Comparison of ENCODE assay signal across 23 cellular contexts in genomic region chr11:11995601-11996000, GRCh38. TPM values are rescaled to one million over a fixed set of nuclear protein-coding genes. Genes with fewer than 3 reads are reported as not detected.
A peak's percentile ranks its signal among the peaks of the same experiment; 100 is the strongest.
DNase-seq lines count a peak whose midpoint lies in the region; ATAC-seq and TF ChIP-seq lines count a peak whose summit lies in the region.
"Had no signal": no experiment of that assay in that cellular context is flagged by ENCODE, and none has a peak within 500 bp of the region (broad histone marks: within the 10 kb centered on the region; RNA-seq: fewer than 3 reads in every experiment).

No MANE protein-coding gene starts in this region.

- DNase-seq in activated CD8-positive, alpha-beta memory T cell treated with anti-CD3 and anti-CD28 coated beads, Interleukin-2, amount 10 ng/mL, durations not matched to agents 7 days and 5 days: peak; percentile 65
- DNase-seq in activated CD8-positive, alpha-beta memory T cell treated with anti-CD3 and anti-CD28 coated beads, Interleukin-2, amount 50 U/mL, for 48 hours: no peak
- DNase-seq in NCI-H2107 (lab: John Stamatoyannopoulos, UW) (peak; percentile 65), retina (peak; percentile 81), OCI-M2 (lab: John Stamatoyannopoulos, UW; ENCODE audit: unreplicated experiment) (no peak), psoas muscle (no peak), GM19238 (ENCODE audit: insufficient read length, low spot score) (no peak)
- peak in 1 of 2 donors; percentile 72 for DNase-seq in central memory CD8-positive, alpha-beta T cell (ENCODE audit: low spot score in 2 of 2)
- DNase-seq: activated B cell treated with CpG ODN at 0.5 μM for 24 hours; activated CD4-positive, alpha-beta memory T cell treated with anti-CD3 and anti-CD28 coated beads, Interleukin-2, amount 10 ng/mL, durations not matched to agents 7 days and 5 days; activated naive CD4-positive, alpha-beta T cell treated with anti-CD3 and anti-CD28 coated beads, Interleukin-2, amount 50 U/mL, for 16 hours; activated T-cell treated with anti-CD3 and anti-CD28 coated beads, Interleukin-2, amount 50 U/mL, for 4 hours; Calu3; effector CD8-positive, alpha-beta T cell; Karpas-422; kidney glomerular epithelial cell; NCI-H2029; NK-92 treated with Interleukin-12 subunit alpha and Interleukin-12 subunit beta, amount 100 ng/mL, for 24 hours; nucleus accumbens; Peyer's patch had no signal

- H3K36me3 Mint-ChIP-seq in activated CD8-positive, alpha-beta memory T cell treated with anti-CD3 and anti-CD28 coated beads, Interleukin-2, amount 10 ng/mL, durations not matched to agents 7 days and 5 days: no peaks in the 10 kb centered on the region
- peaks cover 11% of the 10 kb centered on the region for H3K36me3 Mint-ChIP-seq in central memory CD8-positive, alpha-beta T cell (ENCODE audit: insufficient read depth)

- H3K9me3 ChIP-seq in psoas muscle: no peaks in the 10 kb centered on the region
- H3K9me3 ChIP-seq: gastroesophageal sphincter, Peyer's patch, SJSA1 had no signal

- no peak overlapping the region for H3K4me3 ChIP-seq in psoas muscle
- H3K4me3 ChIP-seq: gastroesophageal sphincter, Peyer's patch, SJSA1 had no signal

- no peaks in the 10 kb centered on the region for H3K9me3 Mint-ChIP-seq in activated CD8-positive, alpha-beta memory T cell treated with anti-CD3 and anti-CD28 coated beads, Interleukin-2, amount 10 ng/mL, durations not matched to agents 7 days and 5 days (ENCODE audit: low read depth)
- no peaks in the 10 kb centered on the region for H3K9me3 Mint-ChIP-seq in central memory CD8-positive, alpha-beta T cell
- H3K9me3 Mint-ChIP-seq: activated B cell treated with CpG ODN at 0.5 μM for 24 hours; activated CD4-positive, alpha-beta memory T cell treated with anti-CD3 and anti-CD28 coated beads, Interleukin-2, amount 10 ng/mL, durations not matched to agents 7 days and 5 days; activated T-cell treated with anti-CD3 and anti-CD28 coated beads, Interleukin-2, amount 50 U/mL, for 4 hours; T-helper 2 cell treated with Interferon-gamma antibody and Interleukin-4, amounts not matched to agents 5 μg/mL and 100 μg/mL, for 36 hours had no signal

- no peaks in the 10 kb centered on the region for H3K36me3 ChIP-seq in psoas muscle (ENCODE audit: insufficient read depth in 1 of 2, low read depth in 1 of 2)
- H3K36me3 ChIP-seq: Peyer's patch had no signal

- intact Hi-C loops in psoas muscle (cut with DNase I): no loop called here

- 82 to 90% (median 84%) methylated on average over 6 of the region's 6 CpGs for WGBS in psoas muscle, 3 donors

- H3K4me3 Mint-ChIP-seq in activated CD8-positive, alpha-beta memory T cell treated with anti-CD3 and anti-CD28 coated beads, Interleukin-2, amount 10 ng/mL, durations not matched to agents 7 days and 5 days: no peak overlapping the region
- H3K4me3 Mint-ChIP-seq in central memory CD8-positive, alpha-beta T cell: peak overlapping the region; percentile 18
- H3K4me3 Mint-ChIP-seq: activated B cell treated with CpG ODN at 0.5 μM for 24 hours; activated CD4-positive, alpha-beta memory T cell treated with anti-CD3 and anti-CD28 coated beads, Interleukin-2, amount 10 ng/mL, durations not matched to agents 7 days and 5 days; activated T-cell treated with anti-CD3 and anti-CD28 coated beads, Interleukin-2, amount 50 U/mL, for 4 hours; T-helper 2 cell treated with Interferon-gamma antibody and Interleukin-4, amounts not matched to agents 5 μg/mL and 100 μg/mL, for 36 hours had no signal

- CTCF ChIA-PET in activated CD8-positive, alpha-beta memory T cell treated with anti-CD3 and anti-CD28 coated beads, Interleukin-2, amount 10 ng/mL, durations not matched to agents 7 days and 5 days (lab: Charles Lee): interaction anchor here (1.2 to 1.6 kb wide), 2 partner anchors 34 to 49 kb away, joined by 3 read pairs; no protein-coding TSS in a partner anchor

- H3K4me1 Mint-ChIP-seq in activated CD8-positive, alpha-beta memory T cell treated with anti-CD3 and anti-CD28 coated beads, Interleukin-2, amount 10 ng/mL, durations not matched to agents 7 days and 5 days: peaks cover 40% of the 10 kb centered on the region
- H3K4me1 Mint-ChIP-seq in central memory CD8-positive, alpha-beta T cell: peaks cover 46% of the 10 kb centered on the region

- H3K27me3 Mint-ChIP-seq in activated CD8-positive, alpha-beta memory T cell treated with anti-CD3 and anti-CD28 coated beads, Interleukin-2, amount 10 ng/mL, durations not matched to agents 7 days and 5 days: peaks cover 28% of the 10 kb centered on the region
- H3K27me3 Mint-ChIP-seq in central memory CD8-positive, alpha-beta T cell: peaks cover 4% of the 10 kb centered on the region

- H3K27ac Mint-ChIP-seq in activated CD8-positive, alpha-beta memory T cell treated with anti-CD3 and anti-CD28 coated beads, Interleukin-2, amount 10 ng/mL, durations not matched to agents 7 days and 5 days: peak overlapping the region; percentile 59
- H3K27ac Mint-ChIP-seq in central memory CD8-positive, alpha-beta T cell (ENCODE audit: low read depth): peak overlapping the region; percentile 92
- H3K27ac Mint-ChIP-seq: activated B cell treated with CpG ODN at 0.5 μM for 24 hours; activated CD4-positive, alpha-beta memory T cell treated with anti-CD3 and anti-CD28 coated beads, Interleukin-2, amount 10 ng/mL, durations not matched to agents 7 days and 5 days; T-helper 2 cell treated with Interferon-gamma antibody and Interleukin-4, amounts not matched to agents 5 μg/mL and 100 μg/mL, for 36 hours had no signal

- ATAC-seq in activated CD8-positive, alpha-beta memory T cell treated with anti-CD3 and anti-CD28 coated beads, Interleukin-2, amount 10 ng/mL, durations not matched to agents 7 days and 5 days: peak; percentile 72
- peak; percentile 82 for ATAC-seq in central memory CD8-positive, alpha-beta T cell (replicated peaks; ENCODE audit: extremely low read depth, poor library complexity, severe bottlenecking)
- no peak for ATAC-seq in psoas muscle
- ATAC-seq: activated T-cell treated with anti-CD3 and anti-CD28 coated beads, Interleukin-2, amount 50 U/mL, for 4 hours; gastroesophageal sphincter had no signal

- peaks cover 0 to 6% (median 2%) of the 10 kb centered on the region in 3 donors for H3K27me3 ChIP-seq in psoas muscle (ENCODE audit: insufficient read depth in 3 of 3, low read length in 2 of 3)
- H3K27me3 ChIP-seq: gastroesophageal sphincter, Peyer's patch, SJSA1 had no signal

- H3K27ac ChIP-seq in psoas muscle: no peak overlapping the region
- H3K27ac ChIP-seq: gastroesophageal sphincter, Peyer's patch, SJSA1 had no signal

- no peak for TF ChIP-seq CTCF in psoas muscle (IDR thresholded peaks at IDR 0.05)

- no peaks in the 10 kb centered on the region for H3K4me1 ChIP-seq in psoas muscle
- H3K4me1 ChIP-seq: Peyer's patch had no signal

RNA-seq across cellular contexts. Expression of gene DKK3, which starts 12.8 kb away (rescaled TPM):
- not detected for total RNA-seq in activated CD8-positive, alpha-beta memory T cell treated with anti-CD3 and anti-CD28 coated beads, Interleukin-2, amount 10 ng/mL, durations not matched to agents 7 days and 5 days
- 10 to 100 TPM in 1 of 4 donors, 1 to 10 TPM in 3; 3.6 to 10.5 (median 5.0) TPM for total RNA-seq in psoas muscle
- 1 to 10 TPM; 2.8 to 4.1 (median 3.0) TPM for polyA plus RNA-seq in psoas muscle
- total RNA-seq: activated B cell treated with CpG ODN at 0.5 μM for 24 hours; activated CD4-positive, alpha-beta memory T cell treated with anti-CD3 and anti-CD28 coated beads, Interleukin-2, amount 10 ng/mL, durations not matched to agents 7 days and 5 days had no signal

Comparison
In these comparisons a context has a peak if more than half of its experiments do, and no peak if none do; other contexts are left out.
1. DNase-seq: peak in activated CD8-positive, alpha-beta memory T cell treated with anti-CD3 and anti-CD28 coated beads, Interleukin-2, amount 10 ng/mL, durations not matched to agents 7 days and 5 days (single experiment), NCI-H2107 (single experiment) and retina (single experiment); none in activated CD8-positive, alpha-beta memory T cell treated with anti-CD3 and anti-CD28 coated beads, Interleukin-2, amount 50 U/mL, for 48 hours (single experiment), OCI-M2 (single experiment), psoas muscle (0 of 2) and GM19238 (single experiment).
2. ATAC-seq: peak in activated CD8-positive, alpha-beta memory T cell treated with anti-CD3 and anti-CD28 coated beads, Interleukin-2, amount 10 ng/mL, durations not matched to agents 7 days and 5 days (single experiment) and central memory CD8-positive, alpha-beta T cell (single experiment); none in psoas muscle (0 of 4).
3. RNA of gene DKK3, which starts 12.8 kb away (total RNA-seq): 3.6 to 10.5 TPM in psoas muscle; not detected in activated CD8-positive, alpha-beta memory T cell treated with anti-CD3 and anti-CD28 coated beads, Interleukin-2, amount 10 ng/mL, durations not matched to agents 7 days and 5 days; every median in the first group is over 4 times any median in the second.